ENCODE assay signal across 14 cellular contexts in the genomic region with DNA sequence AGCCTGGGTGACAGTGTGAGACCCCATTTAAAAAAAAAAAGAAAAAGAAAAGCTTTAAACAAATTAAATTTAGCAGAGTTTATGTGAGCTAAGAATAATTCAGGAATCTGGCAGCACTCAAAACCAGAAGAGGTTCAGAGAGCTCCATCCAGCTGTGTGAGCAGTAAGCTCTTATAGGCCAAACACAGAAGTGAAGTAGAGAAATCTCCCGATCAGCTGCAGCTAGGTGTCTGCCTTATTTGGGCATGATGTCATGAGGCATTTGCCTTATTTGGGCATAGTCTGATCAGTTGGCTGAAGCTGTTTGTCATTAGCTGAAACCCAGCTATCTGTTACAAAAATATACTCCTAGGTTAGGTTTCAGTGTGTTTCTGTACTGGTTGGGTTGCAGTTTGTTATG. TPM values are rescaled to one million over a fixed set of nuclear protein-coding genes. Genes with fewer than 3 reads are reported as not detected.
DNase-seq lines count a peak whose midpoint lies in the region; ATAC-seq, FAIRE-seq and TF ChIP-seq lines count a peak whose summit lies in the region.
"Had no signal": no experiment of that assay in that cellular context is flagged by ENCODE, and none has a peak within 500 bp of the region (broad histone marks: within the 10 kb centered on the region; RNA-seq: fewer than 3 reads in every experiment).

No MANE protein-coding gene starts in this region.

- peak; percentile 84 for DNase-seq in GM12878 (ENCODE audit: low read depth, low spot score)
- no peak for DNase-seq in NCI-H2107 treated with DMSO at 0.1 percent for 48 hours (lab: John Stamatoyannopoulos, UW; ENCODE audit: unreplicated experiment)
- no peak for DNase-seq in globus pallidus (ENCODE audit: low spot score)
- no peak for DNase-seq in natural killer cell
- no peak for DNase-seq in SJCRH30
- DNase-seq: anterior cingulate cortex, NCI-H526 treated with DMSO at 0.1 percent for 48 hours had no signal

- POLR2A ChIA-PET in GM12878 (lab: Charles Lee) = interaction anchor here (0.5 to 2.2 kb wide), 10 partner anchors 8 to 378 kb away, joined by 3 to 7 read pairs (median 4); partner anchors contain the start of genes MS4A1 and TMEM109

- TF ChIP-seq CTCF in GM12878 (IDR thresholded peaks at IDR 0.05 in 2 of 3, conservative IDR thresholded peaks at IDR 0.05 in 1 of 3; ENCODE audit: control insufficient read depth in 2 of 3, extremely low read depth in 1 of 3, insufficient read depth in 1 of 3, low read depth in 3 of 3, low read length in 3 of 3) = no peak
- TF ChIP-seq CTCF in natural killer cell (IDR thresholded peaks at IDR 0.05) = no peak

- WGBS in GM12878 (ENCODE audit: insufficient coverage, insufficient replicate concordance, low lambda C conversion rate, missing lambda C conversion rate) = 0% methylated on average over 1 of the region's 1 CpG

- no peak overlapping the region for H3K4me3 ChIP-seq in GM12878
- no peak overlapping the region for H3K4me3 ChIP-seq in SJCRH30

- H3K27ac ChIP-seq in GM12878 (ENCODE audit: control insufficient read depth, insufficient read depth) = peak overlapping the region; percentile 96
- H3K27ac ChIP-seq in SJCRH30 = no peak overlapping the region

- FAIRE-seq in GM12878 (lab: Jason Lieb, UNC) = peak; percentile 89
- FAIRE-seq: D721Med had no signal

- peaks cover 53% of the 10 kb centered on the region for H3K4me1 ChIP-seq in GM12878 (ENCODE audit: control insufficient read depth, insufficient read depth, low read length)
- no peaks in the 10 kb centered on the region for H3K4me1 ChIP-seq in SJCRH30

- H3K27me3 ChIP-seq in GM12878 (replicated peaks in 1 of 2; ENCODE audit: control insufficient read depth in 2 of 2, insufficient read depth in 2 of 2, low read length in 1 of 2) = no peaks in the 10 kb centered on the region
- H3K27me3 ChIP-seq in SJCRH30 = 0 out of 2 replicates have a peak, but pooled peaks cover 2% of the 10 kb centered on the region

- H3K4me3 Mint-ChIP-seq in natural killer cell = no peak overlapping the region
- H3K4me3 Mint-ChIP-seq: endodermal cell had no signal

- CTCF ChIA-PET in GM12878 (lab: Yijun Ruan, JAX) = interaction anchor here (0.6 to 7.3 kb wide), 31 partner anchors 8 to 569 kb away, joined by 3 to 184 read pairs (median 4); partner anchors contain the start of genes MS4A1, MS4A15 and MS4A8

- no peak for TF ChIP-seq POLR2A in GM12878 (IDR thresholded peaks at IDR 0.05; ENCODE audit: low read depth, low read length)

- no peaks in the 10 kb centered on the region for H3K4me1 Mint-ChIP-seq in natural killer cell
- H3K4me1 Mint-ChIP-seq: endodermal cell had no signal

- H3K36me3 ChIP-seq in GM12878 (ENCODE audit: control insufficient read depth in 2 of 2, insufficient read depth in 2 of 2, low read length in 1 of 2) = no peaks in the 10 kb centered on the region
- no peaks in the 10 kb centered on the region for H3K36me3 ChIP-seq in SJCRH30

- no peaks in the 10 kb centered on the region for H3K9me3 Mint-ChIP-seq in natural killer cell
- H3K9me3 Mint-ChIP-seq: endodermal cell had no signal

- H2AFZ ChIP-seq in GM12878 (ENCODE audit: control insufficient read depth, low read depth, low read length) = peak overlapping the region; percentile 6; the same call in 1 of the 2 replicates

- SMC1A ChIA-PET in GM12878 (lab: Charles Lee; ENCODE audit: uncharacterized antibody, unreplicated experiment) = interaction anchor here (0.6 to 7.8 kb wide), 18 partner anchors 8 to 398 kb away, joined by 3 to 143 read pairs (median 4); partner anchors contain the start of genes MS4A1, MS4A15 and TMEM109

- H3K9me3 ChIP-seq in GM12878 (replicated peaks; ENCODE audit: control insufficient read depth, insufficient read depth, low read length) = peaks cover 1% of the 10 kb centered on the region; the same call in 2 of the 3 replicates
- no peaks in the 10 kb centered on the region for H3K9me3 ChIP-seq in SJCRH30 (replicated peaks)

- in situ Hi-C loops in GM12878 (cut with MboI) = loop anchor here (10.0 to 25.0 kb wide), 2 partner anchors 400 to 1578 kb away; no protein-coding TSS in a partner anchor

- H3K79me2 ChIP-seq in GM12878 (ENCODE audit: control insufficient read depth, insufficient read depth, low read length) = no peaks in the 10 kb centered on the region

- no peak overlapping the region for H3K27ac Mint-ChIP-seq in natural killer cell

- RAD21 ChIA-PET in GM12878 (lab: Charles Lee; ENCODE audit: unreplicated experiment) = interaction anchor here (0.9 to 7.4 kb wide), 17 partner anchors 8 to 493 kb away, joined by 3 to 119 read pairs (median 6); partner anchors contain the start of genes MS4A1, MS4A15 and TMEM109

- no peak for TF ChIP-seq EP300 in GM12878 (IDR thresholded peaks at IDR 0.05; ENCODE audit: borderline replicate concordance in 1 of 2, control insufficient read depth in 1 of 2, low read depth in 2 of 2, low read length in 2 of 2)

- peak overlapping the region; percentile 46 for H3K4me2 ChIP-seq in GM12878 (ENCODE audit: control insufficient read depth, insufficient read depth)

- no peak for TF ChIP-seq RAD21 in GM12878 (IDR thresholded peaks at IDR 0.05; ENCODE audit: insufficient read depth, low read depth, low read length)

- ATAC-seq in GM18907 (IDR thresholded peaks at IDR 0.05; ENCODE audit: unreplicated experiment) = peak; percentile 44
- peak; percentile 35 for ATAC-seq in GM21515 (IDR thresholded peaks at IDR 0.05; ENCODE audit: unreplicated experiment)
- peak; percentile 37 for ATAC-seq in HG03139 (IDR thresholded peaks at IDR 0.05; ENCODE audit: unreplicated experiment)
- peak; percentile 70 for ATAC-seq in GM12878
- no peak for ATAC-seq in natural killer cell

- intact Hi-C loops in GM12878 (cut with micrococcal nuclease; ENCODE audit: unreplicated experiment) = loop anchor here (5.0 to 10.0 kb wide), 6 partner anchors 133 to 570 kb away; partner anchors contain the start of genes PRPF19 and VPS37C
- intact Hi-C loops in natural killer cell (cut with micrococcal nuclease) = no loop called here

- H4K20me1 ChIP-seq in GM12878 (ENCODE audit: control insufficient read depth, insufficient read depth) = no peaks in the 10 kb centered on the region

- peak overlapping the region; percentile 69 for H3K9ac ChIP-seq in GM12878 (ENCODE audit: control insufficient read depth, insufficient read depth, low read length)

- BruUV-seq in GM12878 (replicated peaks; lab: Mats Ljungman, UMichigan) = no TSS peak

- H3K27me3 Mint-ChIP-seq in natural killer cell (ENCODE audit: low read depth in 2 of 2) = peaks cover 15 to 24% of the 10 kb centered on the region in 2 donors

- no peaks in the 10 kb centered on the region for H3K36me3 Mint-ChIP-seq in natural killer cell

RNA-seq across cellular contexts. Expression of gene MS4A15, which starts 8.2 kb away (rescaled TPM):
- total RNA-seq in GM12878 (2013; cell fraction: nucleolus; rRNA removed) = not detected in 2 replicates
- total RNA-seq in GM12878 (2014; rRNA removed) (0.27 and 0.62 TPM in 2 replicates), GM12878 (2014; rRNA removed; fragmentation: Illumina TruSeq; extraction: Trizol) (0.18 and 0.45 TPM in 2 replicates), GM12878 (2021) (0.46 and 0.56 TPM in 2 replicates), natural killer cell (not detected)
- 0.34 TPM for polyA plus RNA-seq in GM12878 (2011; ENCODE audit: low read depth)
- polyA plus RNA-seq in GM12878 (2011; rRNA removed) (0.22 and 0.35 TPM in 2 replicates), GM12878 (2014; fragmentation: Illumina TruSeq; extraction: Trizol) (0.71 TPM in 1 of 2 replicates, not detected in the other), GM12878 (2014; fragmentation: Nextera tagmentation; extraction: Ambion mirVana) (under 1 TPM; 0.05 to 0.08 TPM), GM12878 (2014; rRNA removed) (0.22 and 0.55 TPM in 2 replicates), GM12878 (2016; fragmentation: Nextera tagmentation; extraction: Ambion mirVana) (under 1 TPM; 0.62 to 0.84 TPM)
- 0.47 and 0.70 TPM in 2 replicates for polyA plus RNA-seq in GM12878 (2011; cell fraction: cytosol; rRNA removed)
- 0.76 and 1.5 TPM in 2 replicates for polyA plus RNA-seq in GM12878 (2011; cell fraction: nucleus; rRNA removed)
- polyA plus RNA-seq in GM12878 (2012) = 0.23 and 0.34 TPM in 2 replicates
- 0.36 TPM in 1 of 2 replicates, not detected in the other for polyA minus RNA-seq in GM12878 (2011; rRNA and poly(A)+ RNA removed)
- 0.83 and 1.3 TPM in 2 replicates for polyA minus RNA-seq in GM12878 (2011; cell fraction: cytosol; rRNA and poly(A)+ RNA removed)
- polyA minus RNA-seq in GM12878 (2011; cell fraction: nucleus; rRNA and poly(A)+ RNA removed) = 0.67 and 0.73 TPM in 2 replicates
- total RNA-seq in SJCRH30 (2014; rRNA removed; shearing (Covaris generic)) = not detected in 2 replicates
- total RNA-seq: activated CD8-positive, alpha-beta memory T cell treated with anti-CD3 and anti-CD28 coated beads for 36 hours; endodermal cell; H4 had no signal

RNA-seq across cellular contexts. Expression of gene MS4A10, which starts 20.3 kb away (rescaled TPM):
- not detected in 2 replicates for total RNA-seq in GM12878 (2013; cell fraction: nucleolus; rRNA removed)
- total RNA-seq in GM12878 (2014; rRNA removed) = not detected in 2 replicates
- total RNA-seq in GM12878 (2014; rRNA removed; fragmentation: Illumina TruSeq; extraction: Trizol) = not detected in 2 replicates
- not detected in 2 replicates for total RNA-seq in GM12878 (2021)
- not detected for polyA plus RNA-seq in GM12878 (2011; ENCODE audit: low read depth)
- polyA plus RNA-seq in GM12878 (2011; rRNA removed) = not detected in 2 replicates
- not detected in 2 replicates for polyA plus RNA-seq in GM12878 (2011; cell fraction: cytosol; rRNA removed)
- not detected in 2 replicates for polyA plus RNA-seq in GM12878 (2011; cell fraction: nucleus; rRNA removed)
- polyA plus RNA-seq in GM12878 (2012) = not detected in 2 replicates
- polyA plus RNA-seq in GM12878 (2014; fragmentation: Illumina TruSeq; extraction: Trizol) = not detected in 2 replicates
- polyA plus RNA-seq in GM12878 (2014; fragmentation: Nextera tagmentation; extraction: Ambion mirVana) = not detected
- polyA plus RNA-seq in GM12878 (2014; rRNA removed) = not detected in 2 replicates
- not detected for polyA plus RNA-seq in GM12878 (2016; fragmentation: Nextera tagmentation; extraction: Ambion mirVana)
- not detected in 2 replicates for polyA minus RNA-seq in GM12878 (2011; rRNA and poly(A)+ RNA removed)
- not detected in 2 replicates for polyA minus RNA-seq in GM12878 (2011; cell fraction: cytosol; rRNA and poly(A)+ RNA removed)
- not detected in 2 replicates for polyA minus RNA-seq in GM12878 (2011; cell fraction: nucleus; rRNA and poly(A)+ RNA removed)
- total RNA-seq in natural killer cell = not detected
- not detected in 2 replicates for total RNA-seq in SJCRH30 (2014; rRNA removed; shearing (Covaris generic))
- total RNA-seq: activated CD8-positive, alpha-beta memory T cell treated with anti-CD3 and anti-CD28 coated beads for 36 hours; endodermal cell; H4 had no signal

RNA-seq across cellular contexts. Expression of gene MS4A18, which starts 40.4 kb away (rescaled TPM):
- total RNA-seq in GM12878 (2013; cell fraction: nucleolus; rRNA removed) = not detected in 2 replicates
- total RNA-seq in GM12878 (2014; rRNA removed) (not detected in 2 replicates), GM12878 (2014; rRNA removed; fragmentation: Illumina TruSeq; extraction: Trizol) (not detected in 2 replicates), GM12878 (2021) (not detected in 2 replicates), natural killer cell (not detected)
- polyA plus RNA-seq in GM12878 (2011; ENCODE audit: low read depth) = not detected
- polyA plus RNA-seq in GM12878 (2011; rRNA removed) (not detected in 2 replicates), GM12878 (2014; fragmentation: Illumina TruSeq; extraction: Trizol) (not detected in 2 replicates), GM12878 (2014; fragmentation: Nextera tagmentation; extraction: Ambion mirVana) (not detected), GM12878 (2014; rRNA removed) (not detected in 2 replicates), GM12878 (2016; fragmentation: Nextera tagmentation; extraction: Ambion mirVana) (not detected)
- not detected in 2 replicates for polyA plus RNA-seq in GM12878 (2011; cell fraction: cytosol; rRNA removed)
- not detected in 2 replicates for polyA plus RNA-seq in GM12878 (2011; cell fraction: nucleus; rRNA removed)
- not detected in 2 replicates for polyA plus RNA-seq in GM12878 (2012)
- polyA minus RNA-seq in GM12878 (2011; rRNA and poly(A)+ RNA removed) = not detected in 2 replicates
- not detected in 2 replicates for polyA minus RNA-seq in GM12878 (2011; cell fraction: cytosol; rRNA and poly(A)+ RNA removed)
- not detected in 2 replicates for polyA minus RNA-seq in GM12878 (2011; cell fraction: nucleus; rRNA and poly(A)+ RNA removed)
- not detected in 2 replicates for total RNA-seq in SJCRH30 (2014; rRNA removed; shearing (Covaris generic))
- total RNA-seq: activated CD8-positive, alpha-beta memory T cell treated with anti-CD3 and anti-CD28 coated beads for 36 hours; endodermal cell; H4 had no signal

Comparison
In these comparisons a context has a peak if more than half of its experiments do, and no peak if none do; other contexts are left out.
1. ATAC-seq: peak in GM18907 (single experiment), GM21515 (single experiment), HG03139 (single experiment) and GM12878 (single experiment); none in natural killer cell (0 of 3).